In genomic region chr7:100696123-100696521, GRCh38 we compare ENCODE assay signal across 13 cellular contexts. TPM values are rescaled to one million over a fixed set of nuclear protein-coding genes. Genes with fewer than 3 reads are reported as not detected.
DNase-seq lines count a peak whose midpoint lies in the region; TF ChIP-seq lines count a peak whose summit lies in the region.
"Had no signal": no experiment of that assay in that cellular context is flagged by ENCODE, and none has a peak within 500 bp of the region (broad histone marks: within the 10 kb centered on the region; RNA-seq: fewer than 3 reads in every experiment).

No MANE protein-coding gene starts in this region.

- peak overlapping the region in 5 of 7 donors; percentile 70 to 94 (median 81) for H3K27ac Mint-ChIP-seq in CD4-positive, alpha-beta memory T cell

- peaks cover 2% of the 10 kb centered on the region; the same call in 1 of the 2 replicates for H4K20me1 ChIP-seq in MM.1S (ENCODE audit: insufficient read depth, low read length)

- H2AFZ ChIP-seq in MM.1S (ENCODE audit: low read length), result no peak overlapping the region

- no peak for DNase-seq in CD4-positive, alpha-beta memory T cell
- DNase-seq in MM.1S (no peak), NK-92 (lab: John Stamatoyannopoulos, UW; ENCODE audit: unreplicated experiment) (no peak), NCI-H510A treated with DMSO at 0.1 percent for 48 hours (lab: John Stamatoyannopoulos, UW) (no peak), ascending aorta (ENCODE audit: low spot score in 2 of 2) (no peak)
- DNase-seq: DMS79 treated with DMSO at 0.1 percent for 48 hours; effector CD8-positive, alpha-beta T cell; NCI-H2171 treated with DMSO at 0.1 percent for 48 hours had no signal

- H3K27ac ChIP-seq in CD4-positive, alpha-beta memory T cell (ENCODE audit: low read depth, low read length), result no peak overlapping the region
- no peak overlapping the region for H3K27ac ChIP-seq in MM.1S (ENCODE audit: low read length)
- H3K27ac ChIP-seq in iPS-20b (ENCODE audit: low read length), result peak overlapping the region; percentile 52
- no peak overlapping the region for H3K27ac ChIP-seq in ascending aorta

- H3K79me2 ChIP-seq in MM.1S (ENCODE audit: low read length), result peaks cover 25% of the 10 kb centered on the region

- peak overlapping the region; percentile 25; the same call in 1 of the 2 replicates for H3K4me2 ChIP-seq in MM.1S (ENCODE audit: low read depth, low read length)

- intact Hi-C loops in CD4-positive, alpha-beta memory T cell (cut with micrococcal nuclease), result no loop called here
- intact Hi-C loops in ascending aorta (cut with DNase I), result loop anchor here (10.0 kb wide), 1 partner anchor 541 kb away; the partner anchor contains the start of gene TRAPPC14

- no peaks in the 10 kb centered on the region for H3K36me3 ChIP-seq in CD4-positive, alpha-beta memory T cell (ENCODE audit: insufficient read depth, low read length)
- H3K36me3 ChIP-seq in MM.1S (replicated peaks; ENCODE audit: insufficient read depth, low read length) (no peaks in the 10 kb centered on the region), iPS-20b (ENCODE audit: insufficient read depth, low read depth, low read length) (peaks cover 2% of the 10 kb centered on the region; the same call in 1 of the 2 replicates), ascending aorta (no peaks in the 10 kb centered on the region)

- TF ChIP-seq CTCF in MM.1S (IDR thresholded peaks at IDR 0.05; ENCODE audit: low read length) (no peak), ascending aorta (IDR thresholded peaks at IDR 0.05) (no peak)

- H3K27me3 ChIP-seq in CD4-positive, alpha-beta memory T cell (ENCODE audit: insufficient read depth, low read length), result no peaks in the 10 kb centered on the region
- H3K27me3 ChIP-seq in MM.1S (replicated peaks; ENCODE audit: insufficient read depth, low read length) (peaks cover 55% of the 10 kb centered on the region), iPS-20b (ENCODE audit: insufficient read depth, low read length) (no peaks in the 10 kb centered on the region), ascending aorta (no peaks in the 10 kb centered on the region)

- no peaks in the 10 kb centered on the region for H3K9me3 ChIP-seq in CD4-positive, alpha-beta memory T cell (ENCODE audit: control insufficient read depth in 1 of 2, low read length in 2 of 2)
- H3K9me3 ChIP-seq in MM.1S (replicated peaks; ENCODE audit: insufficient read depth, low read length), result no peaks in the 10 kb centered on the region
- no peaks in the 10 kb centered on the region for H3K9me3 ChIP-seq in iPS-20b (ENCODE audit: insufficient read depth, low read depth, low read length)
- H3K9me3 ChIP-seq in ascending aorta, result no peaks in the 10 kb centered on the region

- peaks cover 29% of the 10 kb centered on the region for H3K4me1 ChIP-seq in CD4-positive, alpha-beta memory T cell (ENCODE audit: insufficient read depth, low read length)
- H3K4me1 ChIP-seq in MM.1S (ENCODE audit: low read length), result peaks cover 25% of the 10 kb centered on the region
- peaks cover 13% of the 10 kb centered on the region for H3K4me1 ChIP-seq in iPS-20b (ENCODE audit: insufficient read depth, low read length)
- peaks cover 10 to 21% of the 10 kb centered on the region in 2 donors for H3K4me1 ChIP-seq in ascending aorta

- POLR2A ChIA-PET in CD4-positive, alpha-beta memory T cell (lab: Charles Lee; ENCODE audit: partially characterized antibody), result interaction anchor here (0.9 to 2.0 kb wide), 5 partner anchors 9 to 218 kb away, joined by 3 to 5 read pairs (median 3); partner anchors contain the start of genes MOSPD3 and POP7

- no peaks in the 10 kb centered on the region for H3K9me2 ChIP-seq in MM.1S (replicated peaks; ENCODE audit: insufficient read depth, low read length)

- H3F3A ChIP-seq in MM.1S (ENCODE audit: insufficient read depth, low read length), result peaks cover 13% of the 10 kb centered on the region

- H3K36me3 Mint-ChIP-seq in CD4-positive, alpha-beta memory T cell, result peaks cover 3 to 5% of the 10 kb centered on the region in 2 donors

- peak overlapping the region in 4 of 8 donors; percentile 12 to 64 (median 50) for H3K4me3 Mint-ChIP-seq in CD4-positive, alpha-beta memory T cell

- CTCF ChIA-PET in CD4-positive, alpha-beta memory T cell (lab: Charles Lee; ENCODE audit: partially characterized antibody), result interaction anchor here (0.7 to 3.5 kb wide), 2 partner anchors 9 to 62 kb away, joined by 3 to 39 read pairs; partner anchors contain the start of gene POP7

- H3K27me3 Mint-ChIP-seq in CD4-positive, alpha-beta memory T cell, result peaks cover 5 to 6% of the 10 kb centered on the region in 2 donors

- no peak overlapping the region for H3K4me3 ChIP-seq in CD4-positive, alpha-beta memory T cell (ENCODE audit: low read length in 2 of 2)
- H3K4me3 ChIP-seq in MM.1S (ENCODE audit: low read length) (no peak overlapping the region), iPS-20b (ENCODE audit: low read length) (peak overlapping the region; percentile 37; the same call in 1 of the 2 replicates), ascending aorta (no peak overlapping the region)

- peaks cover 19 to 34% (median 25%) of the 10 kb centered on the region in 4 donors for H3K4me1 Mint-ChIP-seq in CD4-positive, alpha-beta memory T cell

- H3K9ac ChIP-seq in MM.1S (ENCODE audit: low read length) (no peak overlapping the region), iPS-20b (ENCODE audit: low read depth, low read length) (peak overlapping the region; percentile 66; the same call in 1 of the 2 replicates)

- H3K9me3 Mint-ChIP-seq in CD4-positive, alpha-beta memory T cell, result no peaks in the 10 kb centered on the region
- H3K9me3 Mint-ChIP-seq: activated T-helper 2 cell treated with anti-CD3 and anti-CD28 coated beads, Interferon-gamma antibody, Interleukin-2, Interleukin-4, amounts not matched to agents 10 μg/mL and 5 μg/mL and 100 μg/mL, durations not matched to agents 14 hours and 24 hours and 36 hours had no signal

RNA-seq across cellular contexts. Expression of gene GIGYF1, which starts 2.1 kb away (rescaled TPM):
- 100 to 1,000 TPM; 116 to 118 TPM for total RNA-seq in CD4-positive, alpha-beta memory T cell
- polyA plus RNA-seq in CD4-positive, alpha-beta memory T cell, result 1 to 10 TPM in 1 of 2 donors, under 1 TPM in 1; 0.19 to 3.1 TPM
- 31.1 TPM for total RNA-seq in ascending aorta

RNA-seq across cellular contexts. Expression of gene POP7, which starts 9.8 kb away (rescaled TPM):
- total RNA-seq in CD4-positive, alpha-beta memory T cell, result 10 to 100 TPM; 14.6 to 16.0 TPM
- 10 to 100 TPM; 43.7 to 49.9 TPM for polyA plus RNA-seq in CD4-positive, alpha-beta memory T cell
- total RNA-seq in ascending aorta, result 44.0 TPM

RNA-seq across cellular contexts. Expression of gene GNB2, which starts 22.6 kb away (rescaled TPM):
- 100 to 1,000 TPM; 138 to 144 TPM for total RNA-seq in CD4-positive, alpha-beta memory T cell
- 10 to 100 TPM; 48.3 to 60.7 TPM for polyA plus RNA-seq in CD4-positive, alpha-beta memory T cell
- 500 TPM for total RNA-seq in ascending aorta

RNA-seq across cellular contexts. Expression of gene EPO, which starts 24.1 kb away (rescaled TPM):
- total RNA-seq in CD4-positive, alpha-beta memory T cell, result not detected
- polyA plus RNA-seq in CD4-positive, alpha-beta memory T cell, result not detected
- not detected for total RNA-seq in ascending aorta
- total RNA-seq: activated T-helper 2 cell treated with anti-CD3 and anti-CD28 coated beads, Interferon-gamma antibody, Interleukin-2, Interleukin-4, amounts not matched to agents 10 μg/mL and 5 μg/mL and 100 μg/mL, durations not matched to agents 14 hours and 24 hours and 36 hours; frontal cortex; MCF 10A; right cardiac atrium had no signal
- polyA plus RNA-seq: right cardiac atrium had no signal

RNA-seq across cellular contexts. Expression of gene ZAN, which starts 37.3 kb away (rescaled TPM):
- not detected for total RNA-seq in CD4-positive, alpha-beta memory T cell
- polyA plus RNA-seq in CD4-positive, alpha-beta memory T cell, result not detected
- not detected for total RNA-seq in ascending aorta
- total RNA-seq: activated T-helper 2 cell treated with anti-CD3 and anti-CD28 coated beads, Interferon-gamma antibody, Interleukin-2, Interleukin-4, amounts not matched to agents 10 μg/mL and 5 μg/mL and 100 μg/mL, durations not matched to agents 14 hours and 24 hours and 36 hours; frontal cortex; MCF 10A; right cardiac atrium had no signal
- polyA plus RNA-seq: right cardiac atrium had no signal
